ENCODE assay signal across 19 cellular contexts in genomic region chr15:44327578-44327977, GRCh38.
"Had no signal": no experiment of that assay in that cellular context is flagged by ENCODE, and none has a peak within 500 bp of the region (broad histone marks: within the 10 kb centered on the region; RNA-seq: fewer than 3 reads in every experiment).

No MANE protein-coding gene starts in this region.

- DNase-seq: activated CD4-positive, alpha-beta memory T cell treated with anti-CD3 and anti-CD28 coated beads for 36 hours; activated CD4-positive, alpha-beta T cell treated with anti-CD3 and anti-CD28 coated beads, Interleukin-2, amount 10 ng/mL, durations not matched to agents 7 days and 5 days; activated CD4-positive, CD25-positive, alpha-beta regulatory T cell; activated gamma-delta T cell; activated naive CD4-positive, alpha-beta T cell treated with anti-CD3 and anti-CD28 coated beads, Interleukin-2, amount 10 ng/mL, durations not matched to agents 7 days and 5 days; activated naive CD8-positive, alpha-beta T cell treated with anti-CD3 and anti-CD28 coated beads for 36 hours; activated T-cell treated with anti-CD3 and anti-CD28 coated beads for 4 hours; activated T-cell treated with anti-CD3 and anti-CD28 coated beads, Interleukin-2, amount 50 U/mL, for 48 hours; caudate nucleus; NCI-H1105 treated with DMSO at 0.1 percent for 48 hours; NCI-H1436 treated with DMSO at 0.1 percent for 48 hours; NCI-H187; NCI-H2081; NCI-H510A treated with DMSO at 0.1 percent for 48 hours; PC-9; SIG-M5; T-cell had no signal

- ATAC-seq: activated T-helper 17 cell treated with anti-CD3 and anti-CD28 coated beads, Interleukin-2, amount 50 U/mL, for 72 hours; T-cell had no signal

- H3K4me2 ChIP-seq: PC-9 had no signal

- H2AFZ ChIP-seq: PC-9 had no signal

- H3K27ac ChIP-seq: PC-9, VCaP had no signal

- H3K4me3 ChIP-seq: PC-9 had no signal
